Comparison of ENCODE assay signal across 16 cellular contexts in genomic region chr17:48563867-48564199, GRCh38. TPM values are rescaled to one million over a fixed set of nuclear protein-coding genes. Genes with fewer than 3 reads are reported as not detected.
DNase-seq lines count a peak whose midpoint lies in the region; ATAC-seq and TF ChIP-seq lines count a peak whose summit lies in the region.
"Had no signal": no experiment of that assay in that cellular context is flagged by ENCODE, and none has a peak within 500 bp of the region (broad histone marks: within the 10 kb centered on the region; RNA-seq: fewer than 3 reads in every experiment).

No MANE protein-coding gene starts in this region.

- H3K4me3 Mint-ChIP-seq in neural crest cell = peak overlapping the region; percentile 78

- intact Hi-C loops in Right ventricle myocardium superior (cut with DNase I) = no loop called here

- H3K4me1 ChIP-seq in cardiac muscle cell (ENCODE audit: low read depth) = peaks cover 40% of the 10 kb centered on the region
- H3K4me1 ChIP-seq in upper lobe of left lung = peaks cover 9 to 17% (median 13%) of the 10 kb centered on the region in 4 donors

- ATAC-seq in Right ventricle myocardium superior (ENCODE audit: poor library complexity) (no peak), upper lobe of left lung (ENCODE audit: low FRiP score in 2 of 2) (no peak)

- no peaks in the 10 kb centered on the region for H3K9me3 ChIP-seq in cardiac muscle cell (ENCODE audit: low read depth)
- H3K9me3 ChIP-seq in upper lobe of left lung = no peaks in the 10 kb centered on the region

- DNase-seq in cardiac muscle cell (ENCODE audit: low read depth in 1 of 2, low spot score in 1 of 2) = no peak
- no peak for DNase-seq in Right ventricle myocardium superior
- DNase-seq in epithelial cell of proximal tubule (ENCODE audit: low read depth) = no peak
- no peak for DNase-seq in neural crest cell (ENCODE audit: low read depth, low spot score)
- DNase-seq in upper lobe of left lung = no peak
- DNase-seq in activated CD4-positive, alpha-beta T cell treated with anti-CD3 and anti-CD28 coated beads for 4 hours = no peak
- no peak for DNase-seq in activated naive CD4-positive, alpha-beta T cell treated with Interleukin-2 at 50 U/mL for 16 hours
- no peak for DNase-seq in foreskin fibroblast
- DNase-seq: activated CD8-positive, alpha-beta memory T cell treated with anti-CD3 and anti-CD28 coated beads for 24 hours; activated naive CD4-positive, alpha-beta T cell; NCI-H1092; RPMI8226; T-helper 9 cell had no signal

- no peak for TF ChIP-seq CTCF in cardiac muscle cell (IDR thresholded peaks at IDR 0.05; ENCODE audit: low read depth, low read length)
- TF ChIP-seq CTCF in epithelial cell of proximal tubule (conservative IDR thresholded peaks at IDR 0.05; ENCODE audit: low read depth, low read length) = no peak
- no peak for TF ChIP-seq CTCF in neural crest cell (conservative IDR thresholded peaks at IDR 0.05)
- TF ChIP-seq CTCF in upper lobe of left lung (IDR thresholded peaks at IDR 0.05) = no peak
- TF ChIP-seq CTCF in foreskin fibroblast (IDR thresholded peaks at IDR 0.05; ENCODE audit: low read depth, low read length) = no peak

- H3K4me3 ChIP-seq in cardiac muscle cell (peak overlapping the region; percentile 34), epithelial cell of proximal tubule (ENCODE audit: low read depth, low read length) (peak overlapping the region; percentile 31), upper lobe of left lung (peak overlapping the region in 3 of 4 donors; percentile 17 to 30 (median 23)), foreskin fibroblast (ENCODE audit: low read depth in 1 of 2, low read length in 2 of 2) (peak overlapping the region in 1 of 2 donors; percentile 15)
- H3K4me3 ChIP-seq: lung had no signal

- peaks cover 100% of the 10 kb centered on the region for H3K27me3 ChIP-seq in cardiac muscle cell
- peaks cover 0 to 22% (median 4%) of the 10 kb centered on the region in 4 donors for H3K27me3 ChIP-seq in upper lobe of left lung

- H3K36me3 Mint-ChIP-seq in neural crest cell (ENCODE audit: low read depth) = peaks cover 2% of the 10 kb centered on the region

- peaks cover 51% of the 10 kb centered on the region for H3K27me3 Mint-ChIP-seq in neural crest cell (ENCODE audit: low read depth)

- no peaks in the 10 kb centered on the region for H3K9me3 Mint-ChIP-seq in neural crest cell

- no peak for TF ChIP-seq EP300 in upper lobe of left lung (IDR thresholded peaks at IDR 0.05)

- no peaks in the 10 kb centered on the region for H3K36me3 ChIP-seq in cardiac muscle cell
- H3K36me3 ChIP-seq in upper lobe of left lung = no peaks in the 10 kb centered on the region

- 40 to 42% methylated on average over 8 to 13 of the region's 13 CpGs for WGBS in upper lobe of left lung, 2 donors

- TF ChIP-seq POLR2A in upper lobe of left lung (IDR thresholded peaks at IDR 0.05) = no peak

- H3K27ac ChIP-seq in cardiac muscle cell (no peak overlapping the region), upper lobe of left lung (peak overlapping the region; percentile 56 to 83 (median 64))

- peaks cover 29% of the 10 kb centered on the region for H3K4me1 Mint-ChIP-seq in neural crest cell

- H3K27ac Mint-ChIP-seq in neural crest cell (ENCODE audit: unreplicated experiment) = no peak overlapping the region

RNA-seq across cellular contexts. Expression of gene HOXB4, which starts 14.3 kb away (rescaled TPM):
- total RNA-seq in cardiac muscle cell (12.2 and 12.5 TPM in 2 replicates), Right ventricle myocardium superior (0.75 TPM), epithelial cell of proximal tubule (4.3 and 5.7 TPM in 2 replicates), neural crest cell (4.4 and 5.0 TPM in 2 replicates), upper lobe of left lung (1 to 10 TPM in 4 of 6 donors, under 1 TPM in 2; 0.61 to 5.6 (median 2.0) TPM)
- polyA plus RNA-seq in cardiac muscle cell = 5.4 TPM in 2 replicates

RNA-seq across cellular contexts. Expression of gene HOXB2, which starts 18.9 kb away (rescaled TPM):
- 111 and 114 TPM in 2 replicates for total RNA-seq in cardiac muscle cell
- 107 and 116 TPM in 2 replicates for polyA plus RNA-seq in cardiac muscle cell
- total RNA-seq in Right ventricle myocardium superior = 2.7 TPM
- 21.1 and 43.7 TPM in 2 replicates for total RNA-seq in epithelial cell of proximal tubule
- 60.0 and 60.9 TPM in 2 replicates for total RNA-seq in neural crest cell
- total RNA-seq in upper lobe of left lung = 10 to 100 TPM in 2 of 6 donors, 1 to 10 TPM in 4; 1.4 to 16.1 (median 7.4) TPM

RNA-seq across cellular contexts. Expression of gene HOXB3, which starts 26.2 kb away (rescaled TPM):
- total RNA-seq in cardiac muscle cell (37.7 and 42.4 TPM in 2 replicates), Right ventricle myocardium superior (1.6 TPM), epithelial cell of proximal tubule (22.6 and 49.9 TPM in 2 replicates), neural crest cell (21.9 and 22.8 TPM in 2 replicates), upper lobe of left lung (10 to 100 TPM in 2 of 6 donors, 1 to 10 TPM in 4; 2.9 to 12.6 (median 7.9) TPM)
- polyA plus RNA-seq in cardiac muscle cell = 24.7 and 24.9 TPM in 2 replicates

RNA-seq across cellular contexts. Expression of gene HOXB5, which starts 29.7 kb away (rescaled TPM):
- total RNA-seq in cardiac muscle cell (0.24 TPM in 1 of 2 replicates, not detected in the other), Right ventricle myocardium superior (0.13 TPM), epithelial cell of proximal tubule (2.8 and 5.5 TPM in 2 replicates), neural crest cell (2.3 and 2.6 TPM in 2 replicates), upper lobe of left lung (1 to 10 TPM in 4 of 6 donors, under 1 TPM in 2; 0.39 to 5.0 (median 1.5) TPM)
- polyA plus RNA-seq in cardiac muscle cell = 0.46 and 1.9 TPM in 2 replicates

RNA-seq across cellular contexts. Expression of gene HOXB1, which starts 33.0 kb away (rescaled TPM):
- total RNA-seq in cardiac muscle cell (5.9 and 6.6 TPM in 2 replicates), Right ventricle myocardium superior (not detected), epithelial cell of proximal tubule (not detected in 2 replicates), neural crest cell (2.7 and 3.6 TPM in 2 replicates), upper lobe of left lung (not detected)
- 9.1 and 12.4 TPM in 2 replicates for polyA plus RNA-seq in cardiac muscle cell
- total RNA-seq: dermis blood vessel endothelial cell, lung, posterior vena cava had no signal
- polyA plus RNA-seq: lung had no signal
